9 cellular contexts compared by ENCODE assay signal in genomic region chr10:84783386-84783785, GRCh38.
DNase-seq lines count a peak whose midpoint lies in the region; ATAC-seq and TF ChIP-seq lines count a peak whose summit lies in the region.
"Had no signal": no experiment of that assay in that cellular context is flagged by ENCODE, and none has a peak within 500 bp of the region (broad histone marks: within the 10 kb centered on the region; RNA-seq: fewer than 3 reads in every experiment).

No MANE protein-coding gene starts in this region.

- in situ Hi-C loops in Panc1 (cut with HindIII; ENCODE audit: low pct_unique_long_range_greater_than_20kb, low sequenced_read_pairs) = no loop called here

- no peak overlapping the region for H3K27ac Mint-ChIP-seq in stimulated activated memory B cell treated with anti-CD40 and anti-IgM and Interleukin-4, amounts not matched to agents 10 μg/mL and 1 μg/mL and 100 μg/mL, for 72 hours
- H3K27ac Mint-ChIP-seq: T-helper 1 cell treated with Interleukin-12 subunit alpha and Interleukin-12 subunit beta and Interleukin-4 antibody, amounts not matched to agents 30 μg/mL and 1 μg/mL, for 36 hours had no signal

- POLR2A ChIA-PET in Panc1 (lab: Charles Lee) = no interaction called here

- ATAC-seq in GM19395 (IDR thresholded peaks at IDR 0.05; ENCODE audit: unreplicated experiment) (peak; percentile 70), HG03521 (IDR thresholded peaks at IDR 0.05; ENCODE audit: unreplicated experiment) (peak; percentile 75), Panc1 (peak; percentile 86)
- ATAC-seq in stimulated activated memory B cell treated with anti-CD40 and anti-IgM and Interleukin-4, amounts not matched to agents 10 μg/mL and 1 μg/mL and 100 μg/mL, for 72 hours = peak; percentile 34

- peaks cover 15% of the 10 kb centered on the region for H3K27me3 Mint-ChIP-seq in stimulated activated memory B cell treated with anti-CD40 and anti-IgM and Interleukin-4, amounts not matched to agents 10 μg/mL and 1 μg/mL and 100 μg/mL, for 72 hours

- no peak overlapping the region for H3K27ac ChIP-seq in Panc1 (ENCODE audit: low read length)
- H3K27ac ChIP-seq in cardiac muscle cell = no peak overlapping the region

- H3K4me1 ChIP-seq in Panc1 (ENCODE audit: control insufficient read depth, insufficient read depth, low read length) (no peaks in the 10 kb centered on the region), cardiac muscle cell (ENCODE audit: low read depth) (peaks cover 8% of the 10 kb centered on the region)

- H3K9me3 Mint-ChIP-seq in stimulated activated memory B cell treated with anti-CD40 and anti-IgM and Interleukin-4, amounts not matched to agents 10 μg/mL and 1 μg/mL and 100 μg/mL, for 72 hours = no peaks in the 10 kb centered on the region
- H3K9me3 Mint-ChIP-seq: T-helper 1 cell treated with Interleukin-12 subunit alpha and Interleukin-12 subunit beta and Interleukin-4 antibody, amounts not matched to agents 30 μg/mL and 1 μg/mL, for 36 hours had no signal

- BruUV-seq in Panc1 (replicated peaks; lab: Mats Ljungman, UMichigan) = no TSS peak

- TF ChIP-seq CTCF in Panc1 (IDR thresholded peaks at IDR 0.05) = peak; percentile 85
- peak; percentile 34 for TF ChIP-seq CTCF in cardiac muscle cell (IDR thresholded peaks at IDR 0.05; ENCODE audit: low read depth, low read length)

- H3K36me3 ChIP-seq in Panc1 (ENCODE audit: control insufficient read depth, insufficient read depth, low read length) = no peaks in the 10 kb centered on the region
- no peaks in the 10 kb centered on the region for H3K36me3 ChIP-seq in cardiac muscle cell

- H3K4me1 Mint-ChIP-seq in stimulated activated memory B cell treated with anti-CD40 and anti-IgM and Interleukin-4, amounts not matched to agents 10 μg/mL and 1 μg/mL and 100 μg/mL, for 72 hours = no peaks in the 10 kb centered on the region

- H3K4me3 ChIP-seq in Panc1 (ENCODE audit: low read depth in 2 of 2, low read length in 2 of 2) (no peak overlapping the region), cardiac muscle cell (no peak overlapping the region)

- H3K36me3 Mint-ChIP-seq in stimulated activated memory B cell treated with anti-CD40 and anti-IgM and Interleukin-4, amounts not matched to agents 10 μg/mL and 1 μg/mL and 100 μg/mL, for 72 hours = no peaks in the 10 kb centered on the region

- H3K9me3 ChIP-seq in Panc1 (ENCODE audit: control insufficient read depth, insufficient read depth, low read depth, low read length) (no peaks in the 10 kb centered on the region), cardiac muscle cell (ENCODE audit: low read depth) (no peaks in the 10 kb centered on the region)

- intact Hi-C loops in Panc1 (cut with micrococcal nuclease; ENCODE audit: unreplicated experiment) = no loop called here

- CTCF ChIA-PET in Panc1 (lab: Charles Lee) = no interaction called here

- DNase-seq in ELR (ENCODE audit: low read depth) (peak; percentile 9), Panc1 (ENCODE audit: low read depth, low spot score) (peak; percentile 17), cardiac muscle cell (ENCODE audit: low read depth in 1 of 2, low spot score in 1 of 2) (peak; percentile 11 to 62), NK-92 (lab: John Stamatoyannopoulos, UW; ENCODE audit: unreplicated experiment) (no peak)
- no peak for DNase-seq in activated CD4-positive, alpha-beta T cell treated with anti-CD3 and anti-CD28 coated beads, Interleukin-2, amount 50 U/mL, for 4 hours

- H3K4me3 Mint-ChIP-seq in stimulated activated memory B cell treated with anti-CD40 and anti-IgM and Interleukin-4, amounts not matched to agents 10 μg/mL and 1 μg/mL and 100 μg/mL, for 72 hours = no peak overlapping the region
- H3K4me3 Mint-ChIP-seq: T-helper 1 cell treated with Interleukin-12 subunit alpha and Interleukin-12 subunit beta and Interleukin-4 antibody, amounts not matched to agents 30 μg/mL and 1 μg/mL, for 36 hours had no signal

- H3K27me3 ChIP-seq in Panc1 (ENCODE audit: control insufficient read depth, insufficient read depth, low read length) (no peaks in the 10 kb centered on the region), cardiac muscle cell (no peaks in the 10 kb centered on the region)

Comparison
In these comparisons a context has a peak if more than half of its experiments do, and no peak if none do; other contexts are left out.
1. DNase-seq: peak in ELR (single experiment), Panc1 (single experiment) and cardiac muscle cell (2 of 2); none in NK-92 (single experiment) and activated CD4-positive, alpha-beta T cell treated with anti-CD3 and anti-CD28 coated beads, Interleukin-2, amount 50 U/mL, for 4 hours (0 of 2).
2. ATAC-seq: peak in every context shown above with its lines; median percentile 86 in Panc1; 75 in HG03521; 70 in GM19395; 34 in stimulated activated memory B cell treated with anti-CD40 and anti-IgM and Interleukin-4, amounts not matched to agents 10 μg/mL and 1 μg/mL and 100 μg/mL, for 72 hours.